In the genomic region with DNA sequence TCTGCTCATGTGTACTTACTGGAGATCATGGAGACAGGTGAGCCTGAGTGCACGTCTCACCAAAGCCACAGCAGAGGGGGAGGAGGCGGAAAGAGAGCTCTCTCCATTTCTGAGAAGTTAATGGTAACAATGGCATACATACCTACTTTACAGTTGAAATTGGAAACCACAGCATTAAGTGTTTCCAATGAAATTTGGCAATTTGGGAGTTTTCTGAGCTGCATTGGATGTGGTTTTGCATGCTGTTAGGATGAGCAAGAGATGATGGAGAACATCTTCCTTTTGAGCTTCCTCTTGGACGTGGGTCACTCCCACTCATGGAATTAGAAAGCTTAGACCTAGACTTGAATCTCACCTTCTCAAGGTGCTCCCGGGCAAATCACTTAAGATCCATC, we compare ENCODE assay signal across 1 cellular context.
TF ChIP-seq lines count a peak whose summit lies in the region.

No MANE protein-coding gene starts in this region.

TF ChIP-seq in GM23338, 12 proteins besides CTCF, POLR2A, EP300 and RAD21 (continued from another document):
- TF ChIP-seq CREB1 (CRISPR knock-in tag; IDR thresholded peaks at IDR 0.05; ENCODE audit: low read depth) (no peak), EZH2 (IDR thresholded peaks at IDR 0.05; ENCODE audit: low read depth, unreplicated experiment) (no peak), ZNF331 (CRISPR knock-in tag; IDR thresholded peaks at IDR 0.05; ENCODE audit: low read depth) (no peak), POLR2AphosphoS5 (IDR thresholded peaks at IDR 0.05; ENCODE audit: low read depth) (no peak)
- TF ChIP-seq, protein P1, sequence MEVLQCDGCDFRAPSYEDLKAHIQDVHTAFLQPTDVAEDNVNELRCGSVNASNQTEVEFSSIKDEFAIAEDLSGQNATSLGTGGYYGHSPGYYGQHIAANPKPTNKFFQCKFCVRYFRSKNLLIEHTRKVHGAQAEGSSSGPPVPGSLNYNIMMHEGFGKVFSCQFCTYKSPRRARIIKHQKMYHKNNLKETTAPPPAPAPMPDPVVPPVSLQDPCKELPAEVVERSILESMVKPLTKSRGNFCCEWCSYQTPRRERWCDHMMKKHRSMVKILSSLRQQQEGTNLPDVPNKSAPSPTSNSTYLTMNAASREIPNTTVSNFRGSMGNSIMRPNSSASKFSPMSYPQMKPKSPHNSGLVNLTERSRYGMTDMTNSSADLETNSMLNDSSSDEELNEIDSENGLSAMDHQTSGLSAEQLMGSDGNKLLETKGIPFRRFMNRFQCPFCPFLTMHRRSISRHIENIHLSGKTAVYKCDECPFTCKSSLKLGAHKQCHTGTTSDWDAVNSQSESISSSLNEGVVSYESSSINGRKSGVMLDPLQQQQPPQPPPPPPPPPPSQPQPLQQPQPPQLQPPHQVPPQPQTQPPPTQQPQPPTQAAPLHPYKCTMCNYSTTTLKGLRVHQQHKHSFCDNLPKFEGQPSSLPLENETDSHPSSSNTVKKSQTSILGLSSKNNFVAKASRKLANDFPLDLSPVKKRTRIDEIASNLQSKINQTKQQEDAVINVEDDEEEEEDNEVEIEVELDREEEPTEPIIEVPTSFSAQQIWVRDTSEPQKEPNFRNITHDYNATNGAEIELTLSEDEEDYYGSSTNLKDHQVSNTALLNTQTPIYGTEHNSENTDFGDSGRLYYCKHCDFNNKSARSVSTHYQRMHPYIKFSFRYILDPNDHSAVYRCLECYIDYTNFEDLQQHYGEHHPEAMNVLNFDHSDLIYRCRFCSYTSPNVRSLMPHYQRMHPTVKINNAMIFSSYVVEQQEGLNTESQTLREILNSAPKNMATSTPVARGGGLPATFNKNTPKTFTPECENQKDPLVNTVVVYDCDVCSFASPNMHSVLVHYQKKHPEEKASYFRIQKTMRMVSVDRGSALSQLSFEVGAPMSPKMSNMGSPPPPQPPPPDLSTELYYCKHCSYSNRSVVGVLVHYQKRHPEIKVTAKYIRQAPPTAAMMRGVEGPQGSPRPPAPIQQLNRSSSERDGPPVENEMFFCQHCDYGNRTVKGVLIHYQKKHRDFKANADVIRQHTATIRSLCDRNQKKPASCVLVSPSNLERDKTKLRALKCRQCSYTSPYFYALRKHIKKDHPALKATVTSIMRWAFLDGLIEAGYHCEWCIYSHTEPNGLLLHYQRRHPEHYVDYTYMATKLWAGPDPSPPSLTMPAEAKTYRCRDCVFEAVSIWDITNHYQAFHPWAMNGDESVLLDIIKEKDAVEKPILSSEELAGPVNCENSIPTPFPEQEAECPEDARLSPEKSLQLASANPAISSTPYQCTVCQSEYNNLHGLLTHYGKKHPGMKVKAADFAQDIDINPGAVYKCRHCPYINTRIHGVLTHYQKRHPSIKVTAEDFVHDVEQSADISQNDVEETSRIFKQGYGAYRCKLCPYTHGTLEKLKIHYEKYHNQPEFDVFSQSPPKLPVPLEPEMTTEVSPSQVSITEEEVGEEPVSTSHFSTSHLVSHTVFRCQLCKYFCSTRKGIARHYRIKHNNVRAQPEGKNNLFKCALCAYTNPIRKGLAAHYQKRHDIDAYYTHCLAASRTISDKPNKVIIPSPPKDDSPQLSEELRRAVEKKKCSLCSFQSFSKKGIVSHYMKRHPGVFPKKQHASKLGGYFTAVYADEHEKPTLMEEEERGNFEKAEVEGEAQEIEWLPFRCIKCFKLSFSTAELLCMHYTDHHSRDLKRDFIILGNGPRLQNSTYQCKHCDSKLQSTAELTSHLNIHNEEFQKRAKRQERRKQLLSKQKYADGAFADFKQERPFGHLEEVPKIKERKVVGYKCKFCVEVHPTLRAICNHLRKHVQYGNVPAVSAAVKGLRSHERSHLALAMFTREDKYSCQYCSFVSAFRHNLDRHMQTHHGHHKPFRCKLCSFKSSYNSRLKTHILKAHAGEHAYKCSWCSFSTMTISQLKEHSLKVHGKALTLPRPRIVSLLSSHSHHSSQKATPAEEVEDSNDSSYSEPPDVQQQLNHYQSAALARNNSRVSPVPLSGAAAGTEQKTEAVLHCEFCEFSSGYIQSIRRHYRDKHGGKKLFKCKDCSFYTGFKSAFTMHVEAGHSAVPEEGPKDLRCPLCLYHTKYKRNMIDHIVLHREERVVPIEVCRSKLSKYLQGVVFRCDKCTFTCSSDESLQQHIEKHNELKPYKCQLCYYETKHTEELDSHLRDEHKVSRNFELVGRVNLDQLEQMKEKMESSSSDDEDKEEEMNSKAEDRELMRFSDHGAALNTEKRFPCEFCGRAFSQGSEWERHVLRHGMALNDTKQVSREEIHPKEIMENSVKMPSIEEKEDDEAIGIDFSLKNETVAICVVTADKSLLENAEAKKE (CRISPR knock-in tag; IDR thresholded peaks at IDR 0.05), result no peak
